In the genomic region with DNA sequence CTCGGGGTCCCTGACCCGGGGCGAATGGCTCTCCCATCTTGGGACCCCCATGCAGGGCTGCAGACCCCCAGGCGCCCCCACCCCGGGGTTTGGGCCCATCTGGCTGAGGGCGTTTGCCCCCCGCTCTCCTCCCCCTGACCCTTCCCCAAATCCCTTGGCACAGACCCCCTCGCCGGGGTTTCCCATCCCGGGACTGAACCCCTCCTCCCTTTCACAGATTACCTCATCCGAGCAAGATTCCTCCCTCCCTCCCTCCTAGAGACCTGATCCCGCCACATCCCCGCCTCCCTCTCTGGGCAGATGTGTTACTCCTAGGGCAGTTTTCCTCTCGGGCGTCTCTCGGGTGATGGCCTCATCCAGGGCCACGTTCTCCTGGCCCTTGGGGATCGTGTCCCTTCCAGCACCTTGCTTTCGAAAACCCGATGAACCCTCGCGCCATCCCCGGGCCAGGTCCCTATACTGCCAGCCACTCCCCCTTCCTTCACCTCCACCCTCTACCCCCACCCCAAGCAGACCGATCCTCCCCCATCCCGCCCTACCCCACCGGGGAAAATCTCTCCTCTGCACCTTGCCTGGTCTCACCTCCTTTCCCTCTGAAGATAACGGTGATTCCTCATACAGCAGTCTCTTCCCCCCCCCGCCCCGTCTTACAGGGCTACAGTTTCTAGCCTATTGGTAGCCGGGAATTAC, we compare ENCODE assay signal across 8 cellular contexts. TPM values are rescaled to one million over a fixed set of nuclear protein-coding genes. Genes with fewer than 3 reads are reported as not detected.
DNase-seq lines count a peak whose midpoint lies in the region; ATAC-seq lines count a peak whose summit lies in the region.

No MANE protein-coding gene starts in this region.

- WGBS in ectodermal cell, 2 experiments: 0% methylated on average over 30 of the region's 30 CpGs

- H3K27ac ChIP-seq in ectodermal cell (ENCODE audit: insufficient read depth, low read depth, low read length, poor library complexity, severe bottlenecking): peak overlapping the region; percentile 65

- no peak for ATAC-seq in HG02981 (IDR thresholded peaks at IDR 0.05; ENCODE audit: unreplicated experiment)

- peak overlapping the region; percentile 73 for H3K4me3 ChIP-seq in ectodermal cell (ENCODE audit: insufficient read depth, low read depth, low read length)

- H3K4me1 ChIP-seq in ectodermal cell (ENCODE audit: control insufficient read depth, insufficient read depth, low read length): peaks cover 32% of the 10 kb centered on the region

- peaks cover 6% of the 10 kb centered on the region for H3K27me3 ChIP-seq in ectodermal cell (ENCODE audit: control insufficient read depth, insufficient read depth, low read length, poor library complexity, severe bottlenecking)

- DNase-seq in ELR (ENCODE audit: low read depth) (peak; percentile 59), NCI-H1105 treated with DMSO at 0.1 percent for 48 hours (lab: John Stamatoyannopoulos, UW) (peak; percentile 58), medulla oblongata (ENCODE audit: extremely low spot score) (peak; percentile 35), OCI-M2 (lab: John Stamatoyannopoulos, UW; ENCODE audit: unreplicated experiment) (no peak)
- DNase-seq in activated CD4-positive, alpha-beta T cell treated with anti-CD3 and anti-CD28 coated beads, Interleukin-2, amount 50 U/mL, for 48 hours: peak; percentile 55 to 59
- peak; percentile 19 for DNase-seq in stimulated activated CD8-positive, alpha-beta memory T cell treated with anti-CD3 and anti-CD28 coated beads, Interleukin-4, amount 100 ng/mL, for 24 hours (ENCODE audit: low read depth)

- H3K9me3 ChIP-seq in ectodermal cell (ENCODE audit: control insufficient read depth, low read length): no peaks in the 10 kb centered on the region

- H3K36me3 ChIP-seq in ectodermal cell (ENCODE audit: control insufficient read depth, insufficient read depth, low read length): no peaks in the 10 kb centered on the region

RNA-seq across cellular contexts. Expression of a gene that starts 0.9 kb away (rescaled TPM):
- polyA plus RNA-seq in ectodermal cell (2013, experiment 1 of 4): 35.3 TPM
- polyA plus RNA-seq in ectodermal cell (2013, experiment 2 of 4): 43.2 TPM
- polyA plus RNA-seq in ectodermal cell (2013, experiment 3 of 4): 30.6 TPM
- polyA plus RNA-seq in ectodermal cell (2013, experiment 4 of 4): 41.6 TPM

RNA-seq across cellular contexts. Expression of a gene that starts 35.8 kb away (rescaled TPM):
- 188 TPM for polyA plus RNA-seq in ectodermal cell (2013, experiment 1 of 4)
- polyA plus RNA-seq in ectodermal cell (2013, experiment 2 of 4): 190 TPM
- polyA plus RNA-seq in ectodermal cell (2013, experiment 3 of 4): 131 TPM
- 150 TPM for polyA plus RNA-seq in ectodermal cell (2013, experiment 4 of 4)
